ENCODE assay signal across 10 cellular contexts in the genomic region with DNA sequence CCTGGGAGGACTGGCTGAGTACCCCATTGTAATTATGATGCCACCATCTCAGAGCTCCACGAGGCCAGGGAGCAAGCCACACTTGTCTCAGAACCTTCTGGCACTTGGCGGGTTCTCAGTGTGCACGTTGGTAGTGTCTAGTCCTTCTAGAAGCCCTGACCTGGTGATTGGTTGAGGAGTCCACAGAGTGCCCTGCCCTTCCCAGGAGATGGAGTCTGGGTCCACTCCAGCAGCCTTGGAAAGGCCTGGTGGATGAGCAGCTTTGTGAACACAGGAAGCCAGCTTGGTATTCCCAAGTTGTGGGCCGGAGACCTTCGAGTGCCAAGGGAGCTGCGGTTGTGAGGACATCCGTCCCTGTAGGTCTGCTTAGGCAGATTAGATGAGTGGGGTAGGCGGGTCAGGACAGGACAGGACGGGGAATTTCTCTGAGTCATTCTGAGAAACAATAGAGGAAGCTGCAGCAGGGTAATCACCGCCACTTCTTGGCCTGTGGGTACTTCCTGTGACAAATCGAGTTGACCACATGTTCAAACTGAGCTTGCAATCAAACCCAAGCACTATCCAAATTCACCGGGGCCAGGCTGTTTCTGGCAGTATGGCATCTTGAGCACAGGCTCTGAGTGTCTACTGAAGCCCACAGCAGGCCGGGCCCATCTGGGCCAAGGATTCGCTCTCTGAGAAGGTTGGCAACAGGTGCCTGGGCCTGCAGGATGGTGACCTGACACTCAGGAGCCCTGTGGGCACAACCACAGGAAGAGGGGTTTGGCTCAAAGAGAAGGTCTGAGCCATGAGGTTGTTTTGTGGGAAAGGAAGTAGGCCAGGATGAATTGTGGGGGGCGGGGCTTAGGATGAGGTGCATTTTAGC.
DNase-seq lines count a peak whose midpoint lies in the region; ATAC-seq and TF ChIP-seq lines count a peak whose summit lies in the region.
"Had no signal": no experiment of that assay in that cellular context is flagged by ENCODE, and none has a peak within 500 bp of the region (broad histone marks: within the 10 kb centered on the region; RNA-seq: fewer than 3 reads in every experiment).

No MANE protein-coding gene starts in this region.

- no peak overlapping the region; the same call in 1 of the 2 replicates for H2AFZ ChIP-seq in OCI-LY7 (ENCODE audit: low read length)

- no TSS peak for BruUV-seq in OCI-LY7 (replicated peaks; lab: Mats Ljungman, UMichigan)

- peak; percentile 96 for ATAC-seq in HG02981 (IDR thresholded peaks at IDR 0.05; ENCODE audit: unreplicated experiment)

- peak overlapping the region; percentile 5; the same call in 1 of the 2 replicates for H3K4me2 ChIP-seq in OCI-LY7 (ENCODE audit: low read length)

- DNase-seq in DMS 273 (lab: John Stamatoyannopoulos, UW; ENCODE audit: unreplicated experiment) (peak; percentile 51), DMS 273 treated with DMSO at 0.1 percent for 48 hours (lab: John Stamatoyannopoulos, UW) (no peak), OCI-LY7 (ENCODE audit: low spot score) (peak; percentile 59), fibroblast of villous mesenchyme (ENCODE audit: low read depth) (peak; percentile 53), putamen (ENCODE audit: low spot score) (peak; percentile 41), NCI-H1694 (lab: John Stamatoyannopoulos, UW) (no peak)
- peak; percentile 46 for DNase-seq in activated T-cell treated with anti-CD3 and anti-CD28 coated beads, Interleukin-2, amount 50 U/mL, for 1 hour

- peaks cover 14% of the 10 kb centered on the region for H3K4me1 ChIP-seq in OCI-LY7 (ENCODE audit: insufficient read depth, low read length, poor library complexity, severe bottlenecking)

- POLR2A ChIA-PET in OCI-LY7 (lab: Charles Lee), result no interaction called here

- H3K79me2 ChIP-seq in OCI-LY7 (ENCODE audit: insufficient read depth, low read depth, low read length), result no peaks in the 10 kb centered on the region

- H3K4me3 ChIP-seq in OCI-LY7 (ENCODE audit: low read depth, low read length, poor library complexity, severe bottlenecking), result no peak overlapping the region
- no peak overlapping the region for H3K4me3 ChIP-seq in fibroblast of villous mesenchyme (ENCODE audit: low read depth, low read length)

- H3K36me3 ChIP-seq in OCI-LY7 (ENCODE audit: insufficient read depth, low read length), result no peaks in the 10 kb centered on the region
- H3K36me3 ChIP-seq: neutrophil had no signal

- no peak overlapping the region for H3K27ac ChIP-seq in OCI-LY7 (ENCODE audit: low read depth, low read length, poor library complexity, severe bottlenecking)
- H3K27ac ChIP-seq: 22Rv1, neutrophil had no signal

- H4K20me1 ChIP-seq in OCI-LY7 (ENCODE audit: insufficient read depth, low read length), result no peaks in the 10 kb centered on the region

- CTCF ChIA-PET in OCI-LY7 (lab: Charles Lee; ENCODE audit: unreplicated experiment), result no interaction called here

- no peaks in the 10 kb centered on the region for H3K9me2 ChIP-seq in OCI-LY7 (ENCODE audit: insufficient read depth, low read length)

- intact Hi-C loops in OCI-LY7 (cut with micrococcal nuclease; ENCODE audit: unreplicated experiment), result no loop called here

- TF ChIP-seq CTCF in OCI-LY7 (conservative IDR thresholded peaks at IDR 0.05; ENCODE audit: low read length) (no peak), fibroblast of villous mesenchyme (IDR thresholded peaks at IDR 0.05; ENCODE audit: insufficient read depth, low read depth, low read length) (no peak)

- H3K9me3 ChIP-seq in OCI-LY7 (ENCODE audit: low read length), result no peaks in the 10 kb centered on the region
- H3K9me3 ChIP-seq: neutrophil had no signal

Comparison
In these comparisons a context has a peak if more than half of its experiments do, and no peak if none do; other contexts are left out.
1. DNase-seq: peak in DMS 273 (single experiment), OCI-LY7 (single experiment), activated T-cell treated with anti-CD3 and anti-CD28 coated beads, Interleukin-2, amount 50 U/mL, for 1 hour (single experiment), fibroblast of villous mesenchyme (single experiment) and putamen (single experiment); none in DMS 273 treated with DMSO at 0.1 percent for 48 hours (single experiment) and NCI-H1694 (single experiment).